Comparison of ENCODE assay signal across 16 cellular contexts in genomic region chr18:35683021-35683420, GRCh38.
"Had no signal": no experiment of that assay in that cellular context is flagged by ENCODE, and none has a peak within 500 bp of the region (broad histone marks: within the 10 kb centered on the region; RNA-seq: fewer than 3 reads in every experiment).

No MANE protein-coding gene starts in this region.

- DNase-seq: activated CD4-positive, alpha-beta T cell treated with anti-CD3 and anti-CD28 coated beads for 1 hour; activated CD4-positive, alpha-beta T cell treated with anti-CD3 and anti-CD28 coated beads, Interleukin-2, amount 50 U/mL, for 48 hours; activated CD8-positive, alpha-beta memory T cell treated with anti-CD3 and anti-CD28 coated beads, Interleukin-2, amount 10 ng/mL, durations not matched to agents 7 days and 5 days; activated effector memory CD4-positive, alpha-beta T cell treated with Interleukin-2 at 50 U/mL for 16 hours; activated T-cell treated with anti-CD3 and anti-CD28 coated beads, Interleukin-2, amount 50 U/mL, for 24 hours; amygdala; cerebellar nuclear complex; endodermal cell; heart left ventricle; mesenchymal stem cell; posterior cingulate gyrus; stimulated activated CD4-positive, alpha-beta T cell treated with anti-CD3 and anti-CD28 coated beads, Interleukin-2, amount 100 ng/mL, for 24 hours; stimulated activated naive CD4-positive, alpha-beta T cell; upper lobe of left lung had no signal

- ATAC-seq: activated CD8-positive, alpha-beta memory T cell treated with anti-CD3 and anti-CD28 coated beads, Interleukin-2, amount 10 ng/mL, durations not matched to agents 7 days and 5 days; activated naive CD4-positive, alpha-beta T cell treated with anti-CD3 and anti-CD28 coated beads, Interleukin-2, amount 50 U/mL, for 72 hours; heart left ventricle had no signal

- H3K4me1 ChIP-seq: heart left ventricle, upper lobe of left lung had no signal

- H3K27me3 ChIP-seq: heart left ventricle, suprapubic skin, upper lobe of left lung had no signal

- H3K9me3 ChIP-seq: heart left ventricle, suprapubic skin, upper lobe of left lung had no signal

- H3K27ac ChIP-seq: heart left ventricle, suprapubic skin, upper lobe of left lung had no signal

- H3K4me3 ChIP-seq: heart left ventricle, suprapubic skin, upper lobe of left lung had no signal
